ENCODE assay signal across 1 cellular context in the genomic region with DNA sequence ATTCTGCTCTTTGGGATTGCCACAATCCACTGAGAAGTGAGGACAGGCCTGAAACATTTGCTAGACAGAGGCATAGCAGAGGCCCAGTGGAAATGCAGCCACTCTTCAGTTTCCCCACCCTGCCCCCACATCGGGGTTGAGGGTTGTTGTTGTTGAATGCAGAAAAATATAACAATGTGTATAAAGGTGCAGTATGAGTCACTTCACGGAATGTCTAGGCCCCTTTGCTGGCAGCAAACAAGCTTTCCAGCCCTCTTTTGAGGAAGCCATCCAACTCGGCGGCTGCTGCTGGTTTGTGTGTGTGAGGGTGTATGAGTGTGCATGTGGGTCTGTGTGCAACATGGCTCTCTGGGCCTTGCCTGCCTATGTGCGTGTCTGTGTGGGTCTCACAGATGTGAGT.
TF ChIP-seq lines count a peak whose summit lies in the region.

No MANE protein-coding gene starts in this region.

TF ChIP-seq in IMR-90, 13 proteins besides CTCF, POLR2A, EP300 and RAD21:
- TF ChIP-seq CHD1 (IDR thresholded peaks at IDR 0.05; ENCODE audit: low read depth, low read length) (no peak), MXI1 (IDR thresholded peaks at IDR 0.05; ENCODE audit: borderline replicate concordance, low read depth, low read length) (peak; percentile 37; the same call in 1 of the 2 replicates), FOS (IDR thresholded peaks at IDR 0.05; ENCODE audit: low read depth, low read length) (peak; percentile 38), BHLHE40 (IDR thresholded peaks at IDR 0.05; ENCODE audit: low read depth, low read length) (no peak)
